1 cellular context compared by ENCODE assay signal in the genomic region with DNA sequence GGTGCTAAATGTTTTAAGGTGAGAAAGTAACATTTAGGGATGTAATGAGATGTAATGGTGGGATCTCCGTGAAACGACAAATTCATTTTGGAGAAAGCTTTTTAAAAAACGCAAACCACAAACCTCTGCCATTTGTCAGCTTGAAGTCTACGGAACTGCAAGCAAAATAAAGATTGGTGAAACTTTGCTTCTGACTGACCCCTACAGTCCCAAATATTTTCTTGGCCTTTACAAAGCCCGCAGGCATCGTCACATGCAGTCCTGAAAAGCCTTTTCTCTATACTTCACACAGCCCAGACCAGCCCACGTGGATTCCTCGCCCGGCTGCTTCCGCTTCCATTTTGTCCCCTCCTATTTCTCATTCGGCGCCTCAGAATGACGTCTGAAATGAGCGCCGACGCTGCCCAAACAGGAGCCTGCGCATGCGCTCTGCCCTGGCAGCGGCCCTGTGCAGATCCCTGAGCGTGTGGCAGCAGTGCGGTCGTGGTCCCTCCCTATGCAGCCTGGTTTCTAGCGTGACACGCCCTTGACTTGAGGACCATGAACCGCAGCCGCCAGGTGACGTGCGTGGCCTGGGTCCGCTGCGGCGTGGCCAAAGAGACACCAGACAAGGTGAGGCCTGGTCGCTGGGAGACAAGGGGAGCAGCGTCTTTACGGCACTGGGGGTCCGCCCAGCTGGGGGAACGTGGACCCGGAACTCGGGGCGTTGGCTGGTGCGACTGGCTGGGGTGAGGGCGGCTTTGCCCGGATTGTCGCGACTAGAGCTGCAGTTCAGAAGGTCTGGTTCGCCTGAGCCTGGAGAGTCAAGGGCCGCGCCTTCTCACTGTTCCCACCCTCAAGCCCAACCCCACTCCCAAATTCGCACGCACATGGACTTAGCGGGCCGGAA.
TF ChIP-seq lines count a peak whose summit lies in the region.

Gene PWP1 (plus strand): TSS at position 440 of the 889 bp plus-strand sequence. CDS start 101 bp downstream, at position 541.

TF ChIP-seq in GM23338, 12 proteins besides CTCF, POLR2A, EP300 and RAD21 (continued from another document):
- TF ChIP-seq REST (IDR thresholded peaks at IDR 0.05; ENCODE audit: unreplicated experiment) (peak; percentile 5), JUNB (IDR thresholded peaks at IDR 0.05; ENCODE audit: unreplicated experiment) (no peak), EZH2 (IDR thresholded peaks at IDR 0.05; ENCODE audit: low read depth, unreplicated experiment) (no peak), ZNF331 (CRISPR knock-in tag; IDR thresholded peaks at IDR 0.05; ENCODE audit: low read depth) (no peak), POLR2AphosphoS5 (IDR thresholded peaks at IDR 0.05; ENCODE audit: low read depth) (peak; percentile 95), NANOG (IDR thresholded peaks at IDR 0.05; ENCODE audit: borderline replicate concordance) (no peak), STAT1 (IDR thresholded peaks at IDR 0.05; ENCODE audit: unreplicated experiment) (no peak), ZNF462 (CRISPR knock-in tag; IDR thresholded peaks at IDR 0.05) (no peak), EZH2phosphoT487 (IDR thresholded peaks at IDR 0.05; ENCODE audit: unreplicated experiment) (no peak), ZNF114 (CRISPR knock-in tag; IDR thresholded peaks at IDR 0.05) (no peak)
